8 cellular contexts compared by ENCODE assay signal in the genomic region with DNA sequence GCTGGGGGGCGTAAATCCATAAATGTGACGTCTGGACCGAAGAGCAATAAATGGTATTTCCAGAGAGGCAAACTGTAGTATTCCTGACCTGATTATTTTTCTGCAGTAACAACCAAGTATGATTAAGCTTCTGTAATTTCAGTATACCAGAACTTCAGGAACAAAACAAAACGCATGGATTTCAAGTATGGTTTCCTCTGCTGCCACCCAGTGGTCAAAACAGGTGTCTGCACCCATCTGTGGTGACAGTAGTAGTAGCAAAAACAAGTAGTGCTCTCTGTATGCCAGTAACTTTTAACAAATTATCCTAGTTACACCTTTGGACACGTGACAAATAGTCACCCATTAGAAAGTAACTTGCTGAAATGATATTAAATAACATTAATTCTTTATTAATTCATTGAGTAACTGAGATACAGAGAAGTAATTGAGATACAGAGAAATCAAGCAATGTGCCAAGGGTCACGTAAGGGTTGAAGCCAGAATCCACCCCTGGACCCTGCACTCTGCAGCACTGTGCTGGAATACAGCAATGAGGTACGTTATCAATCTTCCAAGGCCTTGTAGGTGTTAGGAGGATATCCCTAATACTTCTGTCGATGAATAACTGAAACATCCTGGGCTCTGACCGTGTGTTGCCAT. TPM values are rescaled to one million over a fixed set of nuclear protein-coding genes. Genes with fewer than 3 reads are reported as not detected.
DNase-seq lines count a peak whose midpoint lies in the region; ATAC-seq lines count a peak whose summit lies in the region.

No MANE protein-coding gene starts in this region.

- no peak overlapping the region for H2BK5ac ChIP-seq in mesendoderm (ENCODE audit: low read length)

- H3K79me2 ChIP-seq in mesendoderm (ENCODE audit: control insufficient read depth, insufficient read depth, low read length): no peaks in the 10 kb centered on the region

- no peak overlapping the region for H3K18ac ChIP-seq in mesendoderm (ENCODE audit: low read length)

- H2BK15ac ChIP-seq in mesendoderm (replicated peaks; ENCODE audit: low read depth): no peak overlapping the region

- H3K27ac ChIP-seq in effector memory CD4-positive, alpha-beta T cell (ENCODE audit: insufficient read depth, low read length, poor library complexity, severe bottlenecking): no peak overlapping the region
- no peak overlapping the region for H3K27ac ChIP-seq in mesendoderm (ENCODE audit: low read depth, low read length)

- H2AK5ac ChIP-seq in mesendoderm (ENCODE audit: low read length): no peak overlapping the region

- H3K9ac ChIP-seq in mesendoderm (ENCODE audit: low read length): peak overlapping the region; percentile 45

- no peak overlapping the region for H3K4ac ChIP-seq in mesendoderm (ENCODE audit: low read depth, low read length)

- ATAC-seq in HG03159 (IDR thresholded peaks at IDR 0.05; ENCODE audit: unreplicated experiment): peak; percentile 76

- no peaks in the 10 kb centered on the region for H3K36me3 ChIP-seq in effector memory CD4-positive, alpha-beta T cell (ENCODE audit: control insufficient read depth, insufficient read depth, low read length)
- H3K36me3 ChIP-seq in mesendoderm (ENCODE audit: control insufficient read depth, insufficient read depth, low read length): no peaks in the 10 kb centered on the region

- H3K27me3 ChIP-seq in effector memory CD4-positive, alpha-beta T cell (replicated peaks; ENCODE audit: control insufficient read depth, insufficient read depth, low read length, poor library complexity, severe bottlenecking): no peaks in the 10 kb centered on the region
- H3K27me3 ChIP-seq in mesendoderm (ENCODE audit: insufficient read depth, low read length, poor library complexity): no peaks in the 10 kb centered on the region

- no peaks in the 10 kb centered on the region for H3K9me3 ChIP-seq in effector memory CD4-positive, alpha-beta T cell (ENCODE audit: control insufficient read depth, low read length)

- H4K8ac ChIP-seq in mesendoderm (ENCODE audit: low read depth, low read length): no peak overlapping the region

- no peaks in the 10 kb centered on the region for H3K79me1 ChIP-seq in mesendoderm (ENCODE audit: low read length)

- H3K4me1 ChIP-seq in effector memory CD4-positive, alpha-beta T cell (ENCODE audit: control insufficient read depth, insufficient read depth, low read length, poor library complexity, severe bottlenecking): no peaks in the 10 kb centered on the region
- no peaks in the 10 kb centered on the region for H3K4me1 ChIP-seq in mesendoderm (ENCODE audit: control insufficient read depth, low read depth, low read length)

- H3K4me3 ChIP-seq in effector memory CD4-positive, alpha-beta T cell (ENCODE audit: insufficient read depth, low read depth, low read length, poor library complexity, severe bottlenecking): no peak overlapping the region
- no peak overlapping the region for H3K4me3 ChIP-seq in mesendoderm (ENCODE audit: low read length)

- no peak overlapping the region for H2BK120ac ChIP-seq in mesendoderm (ENCODE audit: low read depth, low read length)

- peak; percentile 33 for DNase-seq in NK-92 treated with Interleukin-12 subunit alpha and Interleukin-12 subunit beta, amount 100 ng/mL, for 24 hours (lab: John Stamatoyannopoulos, UW)
- DNase-seq in NK-92 (lab: John Stamatoyannopoulos, UW; ENCODE audit: unreplicated experiment): no peak
- DNase-seq in NCI-H524 (lab: John Stamatoyannopoulos, UW): peak; percentile 9 to 62
- peak; percentile 55 to 58 for DNase-seq in activated CD4-positive, alpha-beta T cell treated with anti-CD3 and anti-CD28 coated beads, Interleukin-2, amount 50 U/mL, for 4 hours
- DNase-seq in effector memory CD4-positive, alpha-beta T cell: peak; percentile 34 to 52 (median 34)
- DNase-seq in mesendoderm: peak; percentile 64
- peak; percentile 24 to 39 for DNase-seq in stimulated activated CD8-positive, alpha-beta memory T cell treated with anti-CD3 and anti-CD28 coated beads, Interleukin-2, amount 100 ng/mL, for 1 hour (ENCODE audit: low read depth in 2 of 2)

- H3K4me2 ChIP-seq in mesendoderm (ENCODE audit: low read length): no peak overlapping the region

- peak overlapping the region; percentile 74 for H3K56ac ChIP-seq in mesendoderm (ENCODE audit: low read length)

- no CpG with 5 or more reads among the region's 9 CpGs for WGBS in mesendoderm (ENCODE audit: extremely low coverage, insufficient coverage, low lambda C conversion rate)

- no peak overlapping the region for H3K23ac ChIP-seq in mesendoderm (ENCODE audit: low read length)

- no peak overlapping the region for H4K5ac ChIP-seq in mesendoderm (ENCODE audit: low read length)

RNA-seq across cellular contexts. Expression of a gene that starts 7.9 kb away (rescaled TPM):
- 0.25 TPM for polyA plus RNA-seq in mesendoderm (2013, experiment 1 of 2)
- 0.32 TPM for polyA plus RNA-seq in mesendoderm (2013, experiment 2 of 2)

RNA-seq across cellular contexts. Expression of a gene that starts 9.8 kb away (rescaled TPM):
- 165 TPM for polyA plus RNA-seq in mesendoderm (2013, experiment 1 of 2)
- polyA plus RNA-seq in mesendoderm (2013, experiment 2 of 2): 172 TPM

RNA-seq across cellular contexts. Expression of a gene that starts 16.0 kb away (rescaled TPM):
- polyA plus RNA-seq in mesendoderm (2013, experiment 1 of 2): not detected
- not detected for polyA plus RNA-seq in mesendoderm (2013, experiment 2 of 2)

RNA-seq across cellular contexts. Expression of a gene that starts 50.1 kb away (rescaled TPM):
- 0.24 TPM for polyA plus RNA-seq in mesendoderm (2013, experiment 1 of 2)
- 0.25 TPM for polyA plus RNA-seq in mesendoderm (2013, experiment 2 of 2)

RNA-seq across cellular contexts. Expression of a gene that starts 54.8 kb away (rescaled TPM):
- 0.44 TPM for polyA plus RNA-seq in mesendoderm (2013, experiment 1 of 2)
- 0.43 TPM for polyA plus RNA-seq in mesendoderm (2013, experiment 2 of 2)
